8 cellular contexts compared by ENCODE assay signal in genomic region chr14:73786632-73786941, GRCh38.
DNase-seq lines count a peak whose midpoint lies in the region; ATAC-seq and TF ChIP-seq lines count a peak whose summit lies in the region.

No MANE protein-coding gene starts in this region.

- H3K27me3 ChIP-seq in BE2C: no peaks in the 10 kb centered on the region
- no peaks in the 10 kb centered on the region for H3K27me3 ChIP-seq in OCI-LY1 (ENCODE audit: insufficient read depth, low read length)
- H3K27me3 ChIP-seq in upper lobe of left lung: no peaks in the 10 kb centered on the region

- H3F3A ChIP-seq in OCI-LY1 (ENCODE audit: insufficient read depth, low read length): no peaks in the 10 kb centered on the region

- H3K79me2 ChIP-seq in OCI-LY1 (ENCODE audit: insufficient read depth, low read length): peaks cover 47% of the 10 kb centered on the region

- no peak for TF ChIP-seq POLR2A in upper lobe of left lung (IDR thresholded peaks at IDR 0.05)

- TF ChIP-seq EP300 in upper lobe of left lung (IDR thresholded peaks at IDR 0.05): no peak

- WGBS in upper lobe of left lung, 2 donors: 0 to 20% methylated on average over 1 to 19 of the region's 23 CpGs

- peak overlapping the region; percentile 82 for H3K4me3 ChIP-seq in BE2C (ENCODE audit: low read depth, low read length)
- H3K4me3 ChIP-seq in OCI-LY1 (ENCODE audit: low read depth, low read length, poor library complexity, severe bottlenecking): peak overlapping the region; percentile 91
- peak overlapping the region; percentile 96 for H3K4me3 ChIP-seq in coronary artery
- H3K4me3 ChIP-seq in upper lobe of left lung: peak overlapping the region; percentile 71 to 84 (median 75)

- no peaks in the 10 kb centered on the region for H3K9me2 ChIP-seq in OCI-LY1 (ENCODE audit: low read depth, low read length)

- peaks cover 7% of the 10 kb centered on the region; the same call in 1 of the 2 replicates for H3K4me1 ChIP-seq in BE2C
- peaks cover 57% of the 10 kb centered on the region for H3K4me1 ChIP-seq in OCI-LY1 (ENCODE audit: insufficient read depth, low read length, severe bottlenecking)
- H3K4me1 ChIP-seq in upper lobe of left lung: peaks cover 54 to 78% (median 57%) of the 10 kb centered on the region in 4 donors

- H3K27ac Mint-ChIP-seq in memory B cell: peak overlapping the region; percentile 96

- no peaks in the 10 kb centered on the region for H3K36me3 Mint-ChIP-seq in memory B cell

- peaks cover 37% of the 10 kb centered on the region for H3K4me1 Mint-ChIP-seq in memory B cell

- H3K4me2 ChIP-seq in OCI-LY1 (ENCODE audit: low read length): peak overlapping the region; percentile 82

- ATAC-seq in GM19452 (IDR thresholded peaks at IDR 0.05; ENCODE audit: unreplicated experiment) (peak; percentile 15), memory B cell (ENCODE audit: low read depth) (no peak), upper lobe of left lung (ENCODE audit: low FRiP score in 2 of 2) (peak; percentile 36 to 45)

- peak overlapping the region; percentile 80 for H3K27ac ChIP-seq in OCI-LY1 (ENCODE audit: low read depth, low read length, poor library complexity, severe bottlenecking)
- H3K27ac ChIP-seq in coronary artery: peak overlapping the region; percentile 91 to 100
- H3K27ac ChIP-seq in upper lobe of left lung: peak overlapping the region; percentile 97 to 99 (median 98)

- no peaks in the 10 kb centered on the region for H3K9me3 Mint-ChIP-seq in memory B cell

- H3K36me3 ChIP-seq in BE2C (no peaks in the 10 kb centered on the region), OCI-LY1 (ENCODE audit: insufficient read depth, low read length) (peaks cover 4% of the 10 kb centered on the region), upper lobe of left lung (no peaks in the 10 kb centered on the region)

- H3K9me3 ChIP-seq in BE2C (no peaks in the 10 kb centered on the region), OCI-LY1 (ENCODE audit: low read length) (no peaks in the 10 kb centered on the region), upper lobe of left lung (no peaks in the 10 kb centered on the region)

- no peaks in the 10 kb centered on the region for H4K20me1 ChIP-seq in OCI-LY1 (ENCODE audit: insufficient read depth, low read length)

- H3K4me3 Mint-ChIP-seq in memory B cell: peak overlapping the region; percentile 94

- peak overlapping the region; percentile 88 for H3K9ac ChIP-seq in OCI-LY1 (ENCODE audit: low read length)

- TF ChIP-seq CTCF in BE2C (IDR thresholded peaks at IDR 0.05; ENCODE audit: low read depth, low read length): no peak
- TF ChIP-seq CTCF in OCI-LY1 (IDR thresholded peaks at IDR 0.05; ENCODE audit: low read length): no peak
- TF ChIP-seq CTCF in coronary artery (IDR thresholded peaks at IDR 0.05): no peak
- no peak for TF ChIP-seq CTCF in upper lobe of left lung (IDR thresholded peaks at IDR 0.05)

- no peaks in the 10 kb centered on the region for H3K27me3 Mint-ChIP-seq in memory B cell

- H2AFZ ChIP-seq in OCI-LY1 (ENCODE audit: low read length): no peak overlapping the region

- DNase-seq in BE2C (peak; percentile 56), coronary artery (ENCODE audit: low spot score) (no peak), memory B cell (ENCODE audit: low spot score in 2 of 2) (no peak), upper lobe of left lung (peak in 1 of 2 donors; percentile 69), NCI-H524 treated with DMSO at 0.1 percent for 48 hours (lab: John Stamatoyannopoulos, UW) (no peak), T-helper 9 cell (no peak)
